Comparison of ENCODE assay signal across 17 cellular contexts in the genomic region with DNA sequence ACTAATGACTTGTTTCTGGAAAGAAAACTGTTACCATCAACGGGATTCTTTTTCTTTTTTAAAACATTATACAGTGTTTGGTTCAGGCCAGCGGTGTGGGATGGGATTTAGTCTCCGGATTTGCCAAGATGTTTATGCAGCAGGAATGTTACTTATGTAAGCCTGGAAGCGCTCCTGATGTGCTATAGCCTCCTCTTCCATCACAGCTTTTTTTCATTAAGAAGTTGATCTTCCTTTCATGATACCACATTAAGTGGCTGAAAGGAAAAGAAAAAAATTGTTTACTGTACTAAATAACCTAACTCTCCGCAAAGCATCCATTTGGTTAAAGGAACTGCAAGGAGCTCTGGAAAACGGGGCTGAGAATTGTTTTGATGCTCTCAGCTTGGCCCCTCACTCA.
A peak's percentile ranks its signal among the peaks of the same experiment; 100 is the strongest.
DNase-seq lines count a peak whose midpoint lies in the region; ATAC-seq and TF ChIP-seq lines count a peak whose summit lies in the region.
"Had no signal": no experiment of that assay in that cellular context is flagged by ENCODE, and none has a peak within 500 bp of the region (broad histone marks: within the 10 kb centered on the region; RNA-seq: fewer than 3 reads in every experiment).

No MANE protein-coding gene starts in this region.

- H2AK5ac ChIP-seq in IMR-90 (ENCODE audit: low read depth, low read length) = no peak overlapping the region

- no peak overlapping the region for H3K14ac ChIP-seq in IMR-90 (replicated peaks; ENCODE audit: low read depth, low read length)

- dilution Hi-C loops in IMR-90 (cut with HindIII; ENCODE audit: low sequenced_read_pairs, unreplicated experiment) = no loop called here

- no peak overlapping the region for H4K8ac ChIP-seq in IMR-90 (ENCODE audit: low read depth in 2 of 2, low read length in 2 of 2)

- H4K5ac ChIP-seq in IMR-90 (ENCODE audit: low read depth, low read length) = 0 out of 2 replicates have a peak overlapping the region, but pooled peaks have one; percentile 33

- peak; percentile 58 for DNase-seq in AG08396 (ENCODE audit: low spot score)
- DNase-seq in IMR-90 = peak; percentile 85
- no peak for DNase-seq in colonic mucosa
- DNase-seq in mucosa of gallbladder (ENCODE audit: low spot score) = peak; percentile 9
- no peak for DNase-seq in anterior cingulate cortex (lab: John Stamatoyannopoulos, UW)
- DNase-seq in psoas muscle = no peak
- no peak for DNase-seq in T-helper 1 cell
- DNase-seq: activated CD8-positive, alpha-beta memory T cell treated with anti-CD3 and anti-CD28 coated beads for 24 hours; activated naive CD8-positive, alpha-beta T cell treated with anti-CD3 and anti-CD28 coated beads for 36 hours; hypothalamus; MV-4-11; NCI-H2227 treated with DMSO at 0.1 percent for 48 hours; stimulated activated CD4-positive, alpha-beta T cell treated with anti-CD3 and anti-CD28 coated beads, Interleukin-2, amount 100 ng/mL, for 48 hours; stimulated activated naive B cell treated with anti-CD40 and anti-IgM and Interleukin-4, amounts not matched to agents 10 μg/mL and 1 μg/mL and 100 μg/mL, for 72 hours had no signal

- H3K4me2 ChIP-seq in IMR-90 (ENCODE audit: low read depth, low read length) = peak overlapping the region; percentile 71
- H3K4me2 ChIP-seq: BLaER1 treated with 17β-estradiol and CSF1 and Interleukin-3, amounts not matched to agents 10 nM and 100 nM had no signal

- BruUV-seq in IMR-90 (replicated peaks; lab: Mats Ljungman, UMichigan) = no TSS peak

- H2BK15ac ChIP-seq in IMR-90 (ENCODE audit: low read depth, low read length) = no peak overlapping the region

- TF ChIP-seq RAD21 in IMR-90 (IDR thresholded peaks at IDR 0.05; ENCODE audit: low read length) = no peak

- H3K9ac ChIP-seq in IMR-90 (ENCODE audit: low read depth, low read length) (no peak overlapping the region; the same call in 1 of the 2 replicates), colonic mucosa (ENCODE audit: low read depth in 2 of 2, low read length in 2 of 2) (no peak overlapping the region)
- H3K9ac ChIP-seq: BLaER1 treated with 17β-estradiol and CSF1 and Interleukin-3, amounts not matched to agents 10 nM and 100 nM had no signal

- H4K20me1 ChIP-seq in IMR-90 (ENCODE audit: insufficient read depth, low read length) = no peaks in the 10 kb centered on the region

- no peak for TF ChIP-seq CTCF in IMR-90 (conservative IDR thresholded peaks at IDR 0.05; ENCODE audit: low read depth, low read length)
- TF ChIP-seq CTCF in colonic mucosa (IDR thresholded peaks at IDR 0.05) = no peak
- no peak for TF ChIP-seq CTCF in psoas muscle (IDR thresholded peaks at IDR 0.05)

- H3K9me1 ChIP-seq in IMR-90 (ENCODE audit: insufficient read depth, low read length) = peaks cover 9% of the 10 kb centered on the region; the same call in 1 of the 2 replicates

- ATAC-seq in IMR-90 (ENCODE audit: low read depth) (peak; percentile 86), GM21423 (IDR thresholded peaks at IDR 0.05; ENCODE audit: unreplicated experiment) (no peak), psoas muscle (no peak)
- ATAC-seq: stimulated activated naive B cell treated with anti-CD40 and anti-IgM and Interleukin-4, amounts not matched to agents 10 μg/mL and 1 μg/mL and 100 μg/mL, for 72 hours had no signal

- intact Hi-C loops in IMR-90 (cut with micrococcal nuclease) (loop anchor here (1.0 to 5.0 kb wide), 4 partner anchors 38 to 114 kb away; no protein-coding TSS in a partner anchor), colonic mucosa (cut with DNase I) (no loop called here), psoas muscle (cut with DNase I) (no loop called here)

- no CpG with 5 or more reads among the region's 6 CpGs for WGBS in IMR-90 (ENCODE audit: extremely low coverage in 2 of 2, insufficient read length in 1 of 2), 2 experiments
- 40 to 48% (median 47%) methylated on average over 6 of the region's 6 CpGs for WGBS in psoas muscle, 3 donors

- H2AK9ac ChIP-seq in IMR-90 (replicated peaks; ENCODE audit: low read depth, low read length, poor library complexity) = no peak overlapping the region

- H3K56ac ChIP-seq in IMR-90 (ENCODE audit: extremely low read depth, insufficient read depth, low read length) = peak overlapping the region; percentile 13; the same call in 1 of the 2 replicates

- peaks cover 12% of the 10 kb centered on the region; the same call in 1 of the 2 replicates for H3K4me1 ChIP-seq in IMR-90 (ENCODE audit: control insufficient read depth, insufficient read depth, low read length)
- H3K4me1 ChIP-seq in colonic mucosa = no peaks in the 10 kb centered on the region
- H3K4me1 ChIP-seq in psoas muscle = no peaks in the 10 kb centered on the region

- H2BK20ac ChIP-seq in IMR-90 (ENCODE audit: low read depth, low read length) = peak overlapping the region; percentile 41; the same call in 1 of the 2 replicates

- H3K27ac ChIP-seq in IMR-90 (ENCODE audit: insufficient read depth, low read length) (peak overlapping the region; percentile 70; the same call in 1 of the 2 replicates), colonic mucosa (peak overlapping the region; percentile 24), psoas muscle (no peak overlapping the region)
- H3K27ac ChIP-seq: BLaER1 treated with 17β-estradiol and CSF1 and Interleukin-3, amounts not matched to agents 10 nM and 100 nM had no signal

- no peaks in the 10 kb centered on the region for H3K36me3 ChIP-seq in IMR-90 (ENCODE audit: control insufficient read depth, insufficient read depth, low read length)
- H3K36me3 ChIP-seq in colonic mucosa = no peaks in the 10 kb centered on the region
- H3K36me3 ChIP-seq in psoas muscle (ENCODE audit: insufficient read depth in 1 of 2, low read depth in 1 of 2) = no peaks in the 10 kb centered on the region
- H3K36me3 ChIP-seq: BLaER1 treated with 17β-estradiol and CSF1 and Interleukin-3, amounts not matched to agents 10 nM and 100 nM; prostate gland had no signal

- H3K9me3 ChIP-seq in IMR-90 (ENCODE audit: control insufficient read depth, insufficient read depth, low read length) (no peaks in the 10 kb centered on the region), colonic mucosa (no peaks in the 10 kb centered on the region), psoas muscle (no peaks in the 10 kb centered on the region)
- H3K9me3 ChIP-seq: BLaER1 treated with 17β-estradiol and CSF1 and Interleukin-3, amounts not matched to agents 10 nM and 100 nM; prostate gland had no signal

- no peak for TF ChIP-seq POLR2A in IMR-90 (IDR thresholded peaks at IDR 0.05; ENCODE audit: low read depth, low read length)

- CTCF ChIA-PET in IMR-90 (lab: Yijun Ruan, JAX) = interaction anchor here (0.7 to 1.3 kb wide), 4 partner anchors 26 to 248 kb away, joined by 3 to 5 read pairs (median 3); no protein-coding TSS in a partner anchor

- H3K79me1 ChIP-seq in IMR-90 (ENCODE audit: low read depth in 1 of 2, low read length in 2 of 2) = no peaks in the 10 kb centered on the region

- peak overlapping the region; percentile 2; the same call in 1 of the 2 replicates for H3K4ac ChIP-seq in IMR-90 (ENCODE audit: low read depth, low read length)

- POLR2A ChIA-PET in IMR-90 (lab: Charles Lee; ENCODE audit: unreplicated experiment) = no interaction called here

- H2AFZ ChIP-seq in IMR-90 (replicated peaks; ENCODE audit: low read length, poor library complexity) = no peak overlapping the region

- peak overlapping the region; percentile 22; the same call in 1 of the 2 replicates for H2BK120ac ChIP-seq in IMR-90 (ENCODE audit: low read depth, low read length)

- no peak overlapping the region for H4K91ac ChIP-seq in IMR-90 (ENCODE audit: insufficient read depth, low read depth, low read length)

- H3K23ac ChIP-seq in IMR-90 (ENCODE audit: low read depth, low read length) = no peak overlapping the region

- in situ Hi-C loops in IMR-90 (cut with MboI; ENCODE audit: low sequenced_read_pairs) = no loop called here

- H3K4me3 ChIP-seq in IMR-90 (ENCODE audit: insufficient read depth, low read depth, low read length) (no peak overlapping the region), colonic mucosa (no peak overlapping the region), psoas muscle (no peak overlapping the region)
- H3K4me3 ChIP-seq: BLaER1 treated with 17β-estradiol and CSF1 and Interleukin-3, amounts not matched to agents 10 nM and 100 nM; prostate gland had no signal

- H3K18ac ChIP-seq in IMR-90 (ENCODE audit: low read depth, low read length) = no peak overlapping the region

- peak overlapping the region; percentile 59 for H2BK5ac ChIP-seq in IMR-90 (ENCODE audit: low read depth, low read length, poor library complexity, severe bottlenecking)

- H3K27me3 ChIP-seq in IMR-90 (ENCODE audit: control insufficient read depth, insufficient read depth, low read length) (no peaks in the 10 kb centered on the region; the same call in 1 of the 2 replicates), colonic mucosa (no peaks in the 10 kb centered on the region), psoas muscle (ENCODE audit: insufficient read depth in 3 of 3, low read length in 2 of 3) (peaks cover 0 to 7% (median 0%) of the 10 kb centered on the region in 3 donors)

TF ChIP-seq in IMR-90, 13 proteins besides CTCF, POLR2A, EP300 and RAD21:
- 0 out of 2 replicates have a peak, but pooled peaks have one; percentile 14 for TF ChIP-seq RFX5 (IDR thresholded peaks at IDR 0.05; ENCODE audit: low read depth, low read length)
- no peak for TF ChIP-seq BHLHE40 (IDR thresholded peaks at IDR 0.05; ENCODE audit: low read depth, low read length)

Comparison
In these comparisons a context has a peak if more than half of its experiments do, and no peak if none do; other contexts are left out.
1. DNase-seq: peak in AG08396 (single experiment), IMR-90 (single experiment) and mucosa of gallbladder (single experiment); none in colonic mucosa (single experiment), anterior cingulate cortex (0 of 58), psoas muscle (0 of 2) and T-helper 1 cell (0 of 5).